18 cellular contexts compared by ENCODE assay signal in genomic region chr17:35086164-35086563, GRCh38. TPM values are rescaled to one million over a fixed set of nuclear protein-coding genes. Genes with fewer than 3 reads are reported as not detected.
A peak's percentile ranks its signal among the peaks of the same experiment; 100 is the strongest.
DNase-seq lines count a peak whose midpoint lies in the region; ATAC-seq, FAIRE-seq and TF ChIP-seq lines count a peak whose summit lies in the region.
"Had no signal": no experiment of that assay in that cellular context is flagged by ENCODE, and none has a peak within 500 bp of the region (broad histone marks: within the 10 kb centered on the region; RNA-seq: fewer than 3 reads in every experiment).

No MANE protein-coding gene starts in this region.

- H3K27ac ChIP-seq in PC-9 (peak overlapping the region; percentile 78), H1 (ENCODE audit: low read depth, low read length) (no peak overlapping the region)
- H3K27ac ChIP-seq: SK-N-MC had no signal

- no peak overlapping the region for H4K5ac ChIP-seq in H1 (ENCODE audit: insufficient read length, low read depth, low read length)

- no peak for TF ChIP-seq EP300 in H1 (IDR thresholded peaks at IDR 0.05; ENCODE audit: borderline replicate concordance in 1 of 2, low read depth in 2 of 2, low read length in 2 of 2)

- no peak overlapping the region for H3K23ac ChIP-seq in H1 (ENCODE audit: insufficient read length)

- no peak overlapping the region for H3K14ac ChIP-seq in H1 (ENCODE audit: insufficient read length)

- no peaks in the 10 kb centered on the region; the same call in 1 of the 2 replicates for H3K79me1 ChIP-seq in H1 (ENCODE audit: low read depth, low read length)

- H3K27ac Mint-ChIP-seq in T-helper 1 cell treated with Interleukin-12 subunit alpha and Interleukin-12 subunit beta and Interleukin-4 antibody, amounts not matched to agents 30 μg/mL and 1 μg/mL, for 36 hours = peak overlapping the region; percentile 68
- H3K27ac Mint-ChIP-seq in stimulated activated effector memory CD8-positive, alpha-beta T cell treated with anti-CD3 and anti-CD28 coated beads, Interleukin-12 subunit alpha, Interleukin-12 subunit beta, amount 100 ng/mL, for 72 hours = no peak overlapping the region

- H2BK120ac ChIP-seq in H1 (replicated peaks; ENCODE audit: low read depth, low read length) = no peak overlapping the region

- peak overlapping the region; percentile 89 for H3K4me2 ChIP-seq in PC-9
- H3K4me2 ChIP-seq in H1 (ENCODE audit: insufficient read depth in 1 of 2, low read depth in 2 of 2, low read length in 2 of 2) = no peak overlapping the region; a peak in 1 of 4 replicates

- H3K36me3 ChIP-seq in PC-9 (ENCODE audit: low read depth) = no peaks in the 10 kb centered on the region
- no peaks in the 10 kb centered on the region for H3K36me3 ChIP-seq in H1 (ENCODE audit: control insufficient read depth in 2 of 4, insufficient read depth in 4 of 4, low read length in 3 of 4)

- H4K8ac ChIP-seq in H1 (ENCODE audit: extremely low read depth, insufficient read depth, low read length) = no peak overlapping the region

- intact Hi-C loops in PC-9 (cut with micrococcal nuclease; ENCODE audit: unreplicated experiment) = loop anchor here (5.0 kb wide), 3 partner anchors 64 to 156 kb away; partner anchors contain the start of genes LIG3 and SLFN5

- H2BK15ac ChIP-seq in H1 (ENCODE audit: low read length) = no peak overlapping the region; the same call in 1 of the 2 replicates

- no TSS peak for BruUV-seq in PC-9 (replicated peaks; lab: Mats Ljungman, UMichigan)

- H3F3A ChIP-seq in PC-9 (ENCODE audit: insufficient read depth, low read depth) = peaks cover 39% of the 10 kb centered on the region

- H4K91ac ChIP-seq in H1 (replicated peaks; ENCODE audit: insufficient read length, low read length) = peak overlapping the region; percentile 19

- H4K20me1 ChIP-seq in PC-9 (ENCODE audit: insufficient read depth) (no peaks in the 10 kb centered on the region), H1 (replicated peaks in 1 of 2; ENCODE audit: control insufficient read depth in 1 of 2, insufficient read depth in 2 of 2, low read length in 2 of 2) (no peaks in the 10 kb centered on the region)

- peaks cover 64% of the 10 kb centered on the region for H3K4me1 Mint-ChIP-seq in T-helper 1 cell treated with Interleukin-12 subunit alpha and Interleukin-12 subunit beta and Interleukin-4 antibody, amounts not matched to agents 30 μg/mL and 1 μg/mL, for 36 hours (ENCODE audit: low read depth)
- peaks cover 60% of the 10 kb centered on the region for H3K4me1 Mint-ChIP-seq in stimulated activated effector memory CD8-positive, alpha-beta T cell treated with anti-CD3 and anti-CD28 coated beads, Interleukin-12 subunit alpha, Interleukin-12 subunit beta, amount 100 ng/mL, for 72 hours

- no peak for TF ChIP-seq RAD21 in H1 (IDR thresholded peaks at IDR 0.05 in 1 of 2, conservative IDR thresholded peaks at IDR 0.05 in 1 of 2; ENCODE audit: low read depth in 2 of 2, low read length in 2 of 2)

- CTCF ChIA-PET in PC-9 (lab: Charles Lee) = no interaction called here
- CTCF ChIA-PET in H1 (lab: Charles Lee; ENCODE audit: partially characterized antibody) = interaction anchor here (0.6 to 2.5 kb wide), 5 partner anchors 16 to 648 kb away, joined by 3 to 8 read pairs (median 3); partner anchors contain the start of gene RAD51D

- H3K4ac ChIP-seq in H1 (replicated peaks; ENCODE audit: insufficient read length, low read depth, low read length) = no peak overlapping the region

- H2BK20ac ChIP-seq in H1 (ENCODE audit: low read length) = no peak overlapping the region

- H3K9me3 Mint-ChIP-seq in T-helper 1 cell treated with Interleukin-12 subunit alpha and Interleukin-12 subunit beta and Interleukin-4 antibody, amounts not matched to agents 30 μg/mL and 1 μg/mL, for 36 hours = no peaks in the 10 kb centered on the region
- no peaks in the 10 kb centered on the region for H3K9me3 Mint-ChIP-seq in stimulated activated effector memory CD8-positive, alpha-beta T cell treated with anti-CD3 and anti-CD28 coated beads, Interleukin-12 subunit alpha, Interleukin-12 subunit beta, amount 100 ng/mL, for 72 hours
- H3K9me3 Mint-ChIP-seq: HFFc6; mesothelial cell of epicardium; stimulated activated memory B cell treated with anti-CD40 and anti-IgM and Interleukin-4, amounts not matched to agents 10 μg/mL and 1 μg/mL and 100 μg/mL, for 72 hours had no signal

- no peak for FAIRE-seq in H1 (lab: Jason Lieb, UNC)

- H3K4me1 ChIP-seq in PC-9 (replicated peaks; ENCODE audit: insufficient read depth) = peaks cover 67% of the 10 kb centered on the region
- peaks cover 8 to 23% (median 13%) of the 10 kb centered on the region in 4 experiments for H3K4me1 ChIP-seq in H1 (replicated peaks in 1 of 4; ENCODE audit: control insufficient read depth in 3 of 4, insufficient read depth in 4 of 4, low read length in 3 of 4)

- no peaks in the 10 kb centered on the region for H3K9me2 ChIP-seq in PC-9 (ENCODE audit: insufficient read depth)

- POLR2A ChIA-PET in PC-9 (lab: Charles Lee; ENCODE audit: unreplicated experiment) (no interaction called here), H1 (lab: Charles Lee; ENCODE audit: partially characterized antibody) (interaction anchor here (0.9 to 1.6 kb wide), 8 partner anchors 8 to 105 kb away, joined by 3 to 5 read pairs (median 4); no protein-coding TSS in a partner anchor)

- H3K79me2 ChIP-seq in PC-9 (ENCODE audit: low read depth) = peaks cover 60% of the 10 kb centered on the region
- peaks cover 0 to 2% of the 10 kb centered on the region in 2 experiments; a peak in 1 of 4 replicates for H3K79me2 ChIP-seq in H1 (ENCODE audit: control insufficient read depth in 1 of 2, insufficient read depth in 2 of 2, low read length in 2 of 2)

- H3K27me3 Mint-ChIP-seq in T-helper 1 cell treated with Interleukin-12 subunit alpha and Interleukin-12 subunit beta and Interleukin-4 antibody, amounts not matched to agents 30 μg/mL and 1 μg/mL, for 36 hours (ENCODE audit: low read depth) = no peaks in the 10 kb centered on the region
- H3K27me3 Mint-ChIP-seq: activated naive CD8-positive, alpha-beta T cell; stimulated activated memory B cell treated with anti-CD40 and anti-IgM and Interleukin-4, amounts not matched to agents 10 μg/mL and 1 μg/mL and 100 μg/mL, for 72 hours had no signal

- H3K4me3 ChIP-seq in PC-9 (no peak overlapping the region), H1 (ENCODE audit: extremely low read depth in 1 of 4, insufficient read depth in 2 of 4, low read depth in 3 of 4, low read length in 4 of 4) (no peak overlapping the region)
- H3K4me3 ChIP-seq: SK-N-MC had no signal

- peak overlapping the region; percentile 92 for H3K4me3 Mint-ChIP-seq in T-helper 1 cell treated with Interleukin-12 subunit alpha and Interleukin-12 subunit beta and Interleukin-4 antibody, amounts not matched to agents 30 μg/mL and 1 μg/mL, for 36 hours
- H3K4me3 Mint-ChIP-seq in stimulated activated effector memory CD8-positive, alpha-beta T cell treated with anti-CD3 and anti-CD28 coated beads, Interleukin-12 subunit alpha, Interleukin-12 subunit beta, amount 100 ng/mL, for 72 hours = peak overlapping the region; percentile 95
- H3K4me3 Mint-ChIP-seq: mesothelial cell of epicardium; stimulated activated memory B cell treated with anti-CD40 and anti-IgM and Interleukin-4, amounts not matched to agents 10 μg/mL and 1 μg/mL and 100 μg/mL, for 72 hours had no signal

- no peak for TF ChIP-seq POLR2A in H1 (IDR thresholded peaks at IDR 0.05; ENCODE audit: control extremely low read depth in 1 of 2, low read depth in 2 of 2, low read length in 2 of 2)

- TF ChIP-seq CTCF in PC-9 (conservative IDR thresholded peaks at IDR 0.05) (no peak), H1 (IDR thresholded peaks at IDR 0.05; ENCODE audit: control extremely low read depth in 1 of 3, insufficient read depth in 1 of 3, low read depth in 1 of 3, low read length in 3 of 3) (no peak)

- no peak for DNase-seq in T-helper 1 cell
- no peak for DNase-seq in PC-9
- DNase-seq in H1 (ENCODE audit: low read depth in 1 of 2, low spot score in 2 of 2) = no peak
- no peak for DNase-seq in stimulated activated effector memory CD8-positive, alpha-beta T cell treated with anti-CD3 and anti-CD28 coated beads, Interleukin-12 subunit alpha, Interleukin-12 subunit beta, amount 100 ng/mL, for 72 hours (ENCODE audit: low spot score in 2 of 2)
- no peak for DNase-seq in putamen (ENCODE audit: low spot score)
- DNase-seq: 8988T, HFFc6, NCI-H146, NCI-H510A had no signal

- no peak overlapping the region for H3K9ac ChIP-seq in H1 (replicated peaks in 1 of 4; ENCODE audit: extremely low read depth in 1 of 4, low read depth in 3 of 4, low read length in 3 of 4)

- WGBS in H1 (ENCODE audit: extremely low coverage in 1 of 2, insufficient coverage in 1 of 2, insufficient read length in 1 of 2, insufficient replicate concordance in 2 of 2, low coverage in 1 of 2, low lambda C conversion rate in 2 of 2, missing lambda C conversion rate in 1 of 2), 2 experiments = 95% methylated on average over 8 of the region's 8 CpGs; no CpG with 5 or more reads in 1 of the 2 experiments

- H3K56ac ChIP-seq in H1 (replicated peaks; ENCODE audit: insufficient read length, low read depth, low read length) = no peak overlapping the region

- H3K9me3 ChIP-seq in PC-9 (ENCODE audit: insufficient read depth, low read depth) (no peaks in the 10 kb centered on the region), H1 (ENCODE audit: insufficient read depth in 2 of 2, low read depth in 1 of 2, low read length in 1 of 2) (no peaks in the 10 kb centered on the region)

- H2AFZ ChIP-seq in PC-9 (no peak overlapping the region), H1 (ENCODE audit: low read length) (no peak overlapping the region)

- peak overlapping the region; percentile 48 for H3K18ac ChIP-seq in H1 (ENCODE audit: extremely low read depth, low read length)

- no peak overlapping the region for H2BK5ac ChIP-seq in H1 (ENCODE audit: low read depth, low read length)

- peak overlapping the region; percentile 84; the same call in 1 of the 2 replicates for H2BK12ac ChIP-seq in H1 (ENCODE audit: low read depth, low read length)

- H2AK5ac ChIP-seq in H1 (ENCODE audit: low read depth, low read length) = peak overlapping the region; percentile 86; the same call in 1 of the 2 replicates

- peaks cover 8% of the 10 kb centered on the region for H3K36me3 Mint-ChIP-seq in T-helper 1 cell treated with Interleukin-12 subunit alpha and Interleukin-12 subunit beta and Interleukin-4 antibody, amounts not matched to agents 30 μg/mL and 1 μg/mL, for 36 hours (ENCODE audit: low read depth)
- H3K36me3 Mint-ChIP-seq in stimulated activated effector memory CD8-positive, alpha-beta T cell treated with anti-CD3 and anti-CD28 coated beads, Interleukin-12 subunit alpha, Interleukin-12 subunit beta, amount 100 ng/mL, for 72 hours = peaks cover 23% of the 10 kb centered on the region
- H3K36me3 Mint-ChIP-seq: activated naive CD8-positive, alpha-beta T cell; mesothelial cell of epicardium; stimulated activated memory B cell treated with anti-CD40 and anti-IgM and Interleukin-4, amounts not matched to agents 10 μg/mL and 1 μg/mL and 100 μg/mL, for 72 hours had no signal

- no peaks in the 10 kb centered on the region for H3K27me3 ChIP-seq in PC-9 (ENCODE audit: insufficient read depth, low read depth)
- no peaks in the 10 kb centered on the region for H3K27me3 ChIP-seq in H1 (replicated peaks in 1 of 4; ENCODE audit: control insufficient read depth in 3 of 4, extremely low read depth in 1 of 4, insufficient read depth in 3 of 4, low read length in 3 of 4)

- peaks cover 12% of the 10 kb centered on the region; the same call in 1 of the 2 replicates for H3K23me2 ChIP-seq in H1 (ENCODE audit: low read depth, low read length)

- ATAC-seq in stimulated activated effector memory CD8-positive, alpha-beta T cell treated with anti-CD3 and anti-CD28 coated beads, Interleukin-12 subunit alpha, Interleukin-12 subunit beta, amount 100 ng/mL, for 72 hours = no peak
- ATAC-seq in GM18909 (IDR thresholded peaks at IDR 0.05; ENCODE audit: poor library complexity, unreplicated experiment) = no peak
- no peak for ATAC-seq in HG02798 (IDR thresholded peaks at IDR 0.05; ENCODE audit: poor library complexity, unreplicated experiment)
- ATAC-seq: stimulated activated memory B cell treated with anti-CD40 and anti-IgM and Interleukin-4, amounts not matched to agents 10 μg/mL and 1 μg/mL and 100 μg/mL, for 72 hours had no signal

RNA-seq across cellular contexts. Expression of gene RFFL, which starts 22.7 kb away (rescaled TPM):
- 36.7 and 38.1 TPM in 2 replicates for total RNA-seq in PC-9 (2021)
- total RNA-seq in H1 (2021; fragmentation: NEBNext Ultra II Directional; extraction: Animal tissue kit (Norgen Biotek cat#: 25700)) = 20.0 and 24.5 TPM in 2 replicates
- polyA plus RNA-seq in H1 (2011; rRNA removed) = 14.0 and 14.2 TPM in 2 replicates
- 15.8 TPM for polyA plus RNA-seq in H1 (2011; cell fraction: cytosol; rRNA removed)
- polyA plus RNA-seq in H1 (2011; cell fraction: nucleus; rRNA removed) = 12.2 TPM
- 11.0 to 22.6 TPM (median 16.2 TPM) in 4 replicates for polyA plus RNA-seq in H1 (2012, experiment 1 of 2)
- 5.9 TPM for polyA plus RNA-seq in H1 (2012, experiment 2 of 2)
- polyA plus RNA-seq in H1 (2013, experiment 1 of 2) = 9.1 TPM
- polyA plus RNA-seq in H1 (2013, experiment 2 of 2) = 10.2 TPM
- polyA minus RNA-seq in H1 (2011; rRNA and poly(A)+ RNA removed) = 55.6 and 57.5 TPM in 2 replicates
- polyA minus RNA-seq in H1 (2011; cell fraction: cytosol; rRNA and poly(A)+ RNA removed) = 25.6 TPM
- polyA minus RNA-seq in H1 (2011; cell fraction: nucleus; rRNA and poly(A)+ RNA removed) = 11.8 TPM

RNA-seq across cellular contexts. Expression of gene RAD51D, which starts 33.5 kb away (rescaled TPM):
- total RNA-seq in PC-9 (2021) = 7.8 and 9.7 TPM in 2 replicates
- total RNA-seq in H1 (2021; fragmentation: NEBNext Ultra II Directional; extraction: Animal tissue kit (Norgen Biotek cat#: 25700)) = 12.9 and 13.7 TPM in 2 replicates
- 9.2 and 10.2 TPM in 2 replicates for polyA plus RNA-seq in H1 (2011; rRNA removed)
- polyA plus RNA-seq in H1 (2011; cell fraction: cytosol; rRNA removed) = 10.3 TPM
- 15.0 TPM for polyA plus RNA-seq in H1 (2011; cell fraction: nucleus; rRNA removed)
- 9.7 to 13.1 TPM (median 11.8 TPM) in 4 replicates for polyA plus RNA-seq in H1 (2012, experiment 1 of 2)
- 8.7 TPM for polyA plus RNA-seq in H1 (2012, experiment 2 of 2)
- polyA plus RNA-seq in H1 (2013, experiment 1 of 2) = 6.7 TPM
- polyA plus RNA-seq in H1 (2013, experiment 2 of 2) = 6.4 TPM
- polyA minus RNA-seq in H1 (2011; rRNA and poly(A)+ RNA removed) = 15.8 and 17.3 TPM in 2 replicates
- polyA minus RNA-seq in H1 (2011; cell fraction: cytosol; rRNA and poly(A)+ RNA removed) = 6.9 TPM
- polyA minus RNA-seq in H1 (2011; cell fraction: nucleus; rRNA and poly(A)+ RNA removed) = 18.8 TPM

RNA-seq across cellular contexts. Expression of gene FNDC8, which starts 35.3 kb away (rescaled TPM):
- not detected in 2 replicates for total RNA-seq in PC-9 (2021)
- total RNA-seq in H1 (2021; fragmentation: NEBNext Ultra II Directional; extraction: Animal tissue kit (Norgen Biotek cat#: 25700)) = not detected in 2 replicates
- not detected in 2 replicates for polyA plus RNA-seq in H1 (2011; rRNA removed)
- not detected for polyA plus RNA-seq in H1 (2011; cell fraction: cytosol; rRNA removed)
- polyA plus RNA-seq in H1 (2011; cell fraction: nucleus; rRNA removed) = not detected
- polyA plus RNA-seq in H1 (2012, experiment 1 of 2) = 0.29 TPM in 1 of 4 replicates, not detected in the others
- polyA plus RNA-seq in H1 (2012, experiment 2 of 2) = not detected
- polyA plus RNA-seq in H1 (2013, experiment 1 of 2) = not detected
- polyA plus RNA-seq in H1 (2013, experiment 2 of 2) = not detected
- polyA minus RNA-seq in H1 (2011; rRNA and poly(A)+ RNA removed) = not detected in 2 replicates
- not detected for polyA minus RNA-seq in H1 (2011; cell fraction: cytosol; rRNA and poly(A)+ RNA removed)
- polyA minus RNA-seq in H1 (2011; cell fraction: nucleus; rRNA and poly(A)+ RNA removed) = not detected
- total RNA-seq: HFFc6, LHCN-M2, mesothelial cell of epicardium, osteoblast had no signal

RNA-seq across cellular contexts. Expression of gene NLE1, which starts 55.9 kb away (rescaled TPM):
- 16.4 and 20.8 TPM in 2 replicates for total RNA-seq in PC-9 (2021)
- total RNA-seq in H1 (2021; fragmentation: NEBNext Ultra II Directional; extraction: Animal tissue kit (Norgen Biotek cat#: 25700)) = 50.1 and 51.5 TPM in 2 replicates
- 50.4 and 67.7 TPM in 2 replicates for polyA plus RNA-seq in H1 (2011; rRNA removed)
- 62.4 TPM for polyA plus RNA-seq in H1 (2011; cell fraction: cytosol; rRNA removed)
- polyA plus RNA-seq in H1 (2011; cell fraction: nucleus; rRNA removed) = 85.8 TPM
- 33.3 to 45.0 TPM (median 40.7 TPM) in 4 replicates for polyA plus RNA-seq in H1 (2012, experiment 1 of 2)
- 46.0 TPM for polyA plus RNA-seq in H1 (2012, experiment 2 of 2)
- 28.5 TPM for polyA plus RNA-seq in H1 (2013, experiment 1 of 2)
- polyA plus RNA-seq in H1 (2013, experiment 2 of 2) = 25.9 TPM
- polyA minus RNA-seq in H1 (2011; rRNA and poly(A)+ RNA removed) = 58.1 and 72.0 TPM in 2 replicates
- polyA minus RNA-seq in H1 (2011; cell fraction: cytosol; rRNA and poly(A)+ RNA removed) = 38.5 TPM
- polyA minus RNA-seq in H1 (2011; cell fraction: nucleus; rRNA and poly(A)+ RNA removed) = 61.1 TPM
